Comparison of ENCODE assay signal across 17 cellular contexts in the genomic region with DNA sequence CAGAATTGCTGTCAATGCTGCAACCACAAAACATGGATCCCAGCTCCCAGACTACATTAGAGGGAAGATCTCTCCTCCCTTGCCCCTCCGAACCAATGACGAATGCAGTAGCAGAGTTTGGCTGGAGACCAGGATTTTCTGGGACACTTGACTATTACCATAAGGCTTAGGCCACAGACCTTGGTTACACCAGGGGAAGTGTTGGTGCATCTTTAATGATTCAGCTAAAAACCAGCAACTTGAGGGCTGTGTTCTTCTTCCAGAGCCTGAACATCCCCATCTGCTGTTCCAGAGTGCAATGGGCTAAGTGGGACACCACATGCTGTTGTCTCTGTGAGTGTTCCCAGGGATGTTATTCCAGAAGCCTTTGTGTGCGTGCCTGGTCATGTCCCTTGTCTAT.
"Had no signal": no experiment of that assay in that cellular context is flagged by ENCODE, and none has a peak within 500 bp of the region (broad histone marks: within the 10 kb centered on the region; RNA-seq: fewer than 3 reads in every experiment).

No MANE protein-coding gene starts in this region.

- H3K27ac Mint-ChIP-seq: activated CD4-positive, alpha-beta memory T cell treated with anti-CD3 and anti-CD28 coated beads, Interleukin-2, amount 10 ng/mL, durations not matched to agents 7 days and 5 days; activated CD4-positive, alpha-beta T cell treated with anti-CD3 and anti-CD28 coated beads for 36 hours; activated naive CD8-positive, alpha-beta T cell treated with anti-CD3 and anti-CD28 coated beads for 36 hours; activated T-cell treated with anti-CD3 and anti-CD28 coated beads, Interleukin-2, amount 50 U/mL, for 72 hours; naive B cell had no signal

- H3K36me3 ChIP-seq: brain microvascular endothelial cell, esophagus squamous epithelium, gastroesophageal sphincter, tibial nerve, vagina had no signal

- H3K27ac ChIP-seq: brain microvascular endothelial cell, esophagus squamous epithelium, gastroesophageal sphincter, tibial nerve, vagina, VCaP had no signal

- H3K36me3 Mint-ChIP-seq: activated naive CD8-positive, alpha-beta T cell treated with anti-CD3 and anti-CD28 coated beads for 36 hours; naive B cell had no signal

- H3K4me1 ChIP-seq: esophagus squamous epithelium, tibial nerve, vagina had no signal

- DNase-seq: activated CD4-positive, alpha-beta memory T cell treated with anti-CD3 and anti-CD28 coated beads, Interleukin-2, amount 10 ng/mL, durations not matched to agents 7 days and 5 days; activated CD4-positive, alpha-beta T cell treated with anti-CD3 and anti-CD28 coated beads for 36 hours; activated gamma-delta T cell treated with Interleukin-2 at 50 U/mL for 16 hours; activated naive CD8-positive, alpha-beta T cell treated with anti-CD3 and anti-CD28 coated beads for 36 hours; activated T-cell treated with anti-CD3 and anti-CD28 coated beads, Interleukin-2, amount 50 U/mL, for 72 hours; brain microvascular endothelial cell; esophagus squamous epithelium; hippocampal formation; naive B cell; retina had no signal

- ATAC-seq: activated CD4-positive, alpha-beta T cell treated with anti-CD3 and anti-CD28 coated beads for 36 hours; activated T-cell treated with anti-CD3 and anti-CD28 coated beads, Interleukin-2, amount 50 U/mL, for 72 hours; gastroesophageal sphincter had no signal

- H3K9me3 Mint-ChIP-seq: activated CD4-positive, alpha-beta memory T cell treated with anti-CD3 and anti-CD28 coated beads, Interleukin-2, amount 10 ng/mL, durations not matched to agents 7 days and 5 days had no signal

- H3K4me3 ChIP-seq: dorsolateral prefrontal cortex, esophagus squamous epithelium, gastroesophageal sphincter, skin epidermis, tibial nerve, vagina had no signal

- H3K4me3 Mint-ChIP-seq: activated CD4-positive, alpha-beta memory T cell treated with anti-CD3 and anti-CD28 coated beads, Interleukin-2, amount 10 ng/mL, durations not matched to agents 7 days and 5 days; activated CD4-positive, alpha-beta T cell treated with anti-CD3 and anti-CD28 coated beads for 36 hours; activated naive CD8-positive, alpha-beta T cell treated with anti-CD3 and anti-CD28 coated beads for 36 hours; activated T-cell treated with anti-CD3 and anti-CD28 coated beads, Interleukin-2, amount 50 U/mL, for 72 hours; naive B cell had no signal

- H3K27me3 ChIP-seq: brain microvascular endothelial cell, esophagus squamous epithelium, gastroesophageal sphincter, tibial nerve, vagina had no signal

- H3K4me1 Mint-ChIP-seq: activated CD4-positive, alpha-beta memory T cell treated with anti-CD3 and anti-CD28 coated beads, Interleukin-2, amount 10 ng/mL, durations not matched to agents 7 days and 5 days; activated CD4-positive, alpha-beta T cell treated with anti-CD3 and anti-CD28 coated beads for 36 hours; activated naive CD8-positive, alpha-beta T cell treated with anti-CD3 and anti-CD28 coated beads for 36 hours; naive B cell had no signal

- H3K27me3 Mint-ChIP-seq: activated CD4-positive, alpha-beta memory T cell treated with anti-CD3 and anti-CD28 coated beads, Interleukin-2, amount 10 ng/mL, durations not matched to agents 7 days and 5 days; activated naive CD8-positive, alpha-beta T cell treated with anti-CD3 and anti-CD28 coated beads for 36 hours had no signal

- H3K9me3 ChIP-seq: esophagus squamous epithelium, gastroesophageal sphincter, tibial nerve, vagina had no signal

- FAIRE-seq: endometrium had no signal
